11 cellular contexts compared by ENCODE assay signal in genomic region chr4:114173968-114174367, GRCh38.
"Had no signal": no experiment of that assay in that cellular context is flagged by ENCODE, and none has a peak within 500 bp of the region (broad histone marks: within the 10 kb centered on the region; RNA-seq: fewer than 3 reads in every experiment).

No MANE protein-coding gene starts in this region.

- FAIRE-seq: H1, H54 had no signal

- H3K36me3 ChIP-seq: HAP-1 had no signal

- H3K9ac ChIP-seq: GM23248 had no signal

- H2AFZ ChIP-seq: GM23248, GM23338 had no signal

- H3K4me2 ChIP-seq: GM23338 had no signal

- DNase-seq: GM23248, GOT3, H7, H9, HCEC 1CT, HFFc6 had no signal

- ATAC-seq: GM23338, HCT116 had no signal

- H3K4me1 ChIP-seq: HAP-1 had no signal

- H3K9me3 ChIP-seq: HAP-1 had no signal

- H3K27ac ChIP-seq: GM23248 had no signal

- H3K4me3 ChIP-seq: GM23248, GM23338, HAP-1 had no signal
